In genomic region chr9:94821098-94821930, GRCh38 we compare ENCODE assay signal across 10 cellular contexts.
DNase-seq lines count a peak whose midpoint lies in the region; ATAC-seq and TF ChIP-seq lines count a peak whose summit lies in the region.
"Had no signal": no experiment of that assay in that cellular context is flagged by ENCODE, and none has a peak within 500 bp of the region (broad histone marks: within the 10 kb centered on the region; RNA-seq: fewer than 3 reads in every experiment).

No MANE protein-coding gene starts in this region.

- DNase-seq in GM12865 (ENCODE audit: low read depth) (peak; percentile 73), GF-D8 (lab: John Stamatoyannopoulos, UW) (no peak), cerebellar cortex (ENCODE audit: low spot score) (no peak), activated gamma-delta T cell (lab: John Stamatoyannopoulos, UW) (no peak), NCI-H69 (lab: John Stamatoyannopoulos, UW) (no peak)
- DNase-seq: activated gamma-delta T cell treated with Interleukin-2 at 50 U/mL for 16 hours had no signal

- no peak for TF ChIP-seq CTCF in GM12865 (IDR thresholded peaks at IDR 0.05; ENCODE audit: insufficient read depth, low read depth, low read length, missing control alignments)

- ATAC-seq in GM21367 (IDR thresholded peaks at IDR 0.05; ENCODE audit: unreplicated experiment) = peak; percentile 88
- peak; percentile 88 for ATAC-seq in HG03460 (IDR thresholded peaks at IDR 0.05; ENCODE audit: unreplicated experiment)
- ATAC-seq: SK-N-SH treated with all-trans-retinoic acid at 6 μM for 48 hours had no signal

- no peak overlapping the region for H3K4me3 ChIP-seq in GM12865 (ENCODE audit: low read depth, low read length)

- peak overlapping the region; percentile 61 for H3K27ac ChIP-seq in layer of hippocampus (ENCODE audit: low read depth, low read length)

- H3K27me3 ChIP-seq in layer of hippocampus (ENCODE audit: control insufficient read depth, insufficient read depth, low read length) = no peaks in the 10 kb centered on the region
